In the genomic region with DNA sequence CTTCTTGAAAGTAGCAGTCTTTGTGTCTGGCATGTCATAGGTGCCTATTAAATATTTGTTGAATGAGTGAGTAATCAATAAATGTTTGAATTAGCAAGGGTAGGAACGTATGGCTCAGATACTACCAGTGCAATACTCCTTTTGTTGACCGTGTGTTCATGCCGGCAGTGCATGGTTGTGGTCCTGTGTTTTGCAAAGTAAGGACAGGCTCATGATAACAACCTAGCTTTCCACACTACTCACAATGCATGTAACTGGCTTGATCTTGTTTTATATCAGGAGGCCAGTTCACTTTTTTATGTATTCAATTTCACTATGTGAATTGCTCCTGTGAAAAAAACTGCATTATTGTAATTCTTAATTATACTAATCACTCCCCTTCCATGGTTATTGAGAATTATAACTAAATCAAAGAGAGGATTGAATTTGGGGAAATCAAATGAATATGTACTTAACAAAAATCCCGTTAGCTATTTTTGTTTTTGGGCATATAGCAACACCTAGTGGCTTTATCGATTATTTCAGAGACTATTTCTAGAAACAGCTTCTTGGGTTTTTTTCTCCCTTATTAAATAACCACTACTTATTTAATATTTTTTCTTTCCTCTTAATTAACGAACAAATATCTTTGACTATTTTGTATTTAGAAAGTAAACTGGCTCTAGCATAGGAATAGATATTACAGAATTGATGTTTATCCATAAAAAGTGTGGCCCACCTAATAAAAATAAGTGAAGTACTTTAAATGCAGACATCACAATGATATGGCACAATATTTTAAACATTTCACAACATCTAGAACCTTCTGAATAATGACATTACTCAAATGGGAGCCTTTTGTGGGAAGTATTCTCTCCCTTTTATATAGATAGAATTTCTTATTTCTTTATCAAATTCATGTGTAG, we compare ENCODE assay signal across 8 cellular contexts.
DNase-seq lines count a peak whose midpoint lies in the region; ATAC-seq and TF ChIP-seq lines count a peak whose summit lies in the region.

No MANE protein-coding gene starts in this region.

- H3K4me1 Mint-ChIP-seq in CD4-positive, alpha-beta memory T cell = peaks cover 0 to 7% (median under 1%) of the 10 kb centered on the region in 4 donors

- H3K4me3 ChIP-seq in CD4-positive, alpha-beta memory T cell (ENCODE audit: low read length in 2 of 2) = no peak overlapping the region
- no peak overlapping the region for H3K4me3 ChIP-seq in Karpas-422 (ENCODE audit: low read length)
- H3K4me3 ChIP-seq in body of pancreas = no peak overlapping the region

- no peaks in the 10 kb centered on the region for H4K20me1 ChIP-seq in Karpas-422 (ENCODE audit: insufficient read depth, low read depth, low read length)

- H3K36me3 Mint-ChIP-seq in CD4-positive, alpha-beta memory T cell = peaks cover 12 to 27% of the 10 kb centered on the region in 2 donors

- H3K9ac ChIP-seq in Karpas-422 (ENCODE audit: low read length) = no peak overlapping the region

- H3K27ac Mint-ChIP-seq in CD4-positive, alpha-beta memory T cell = no peak overlapping the region

- H2AFZ ChIP-seq in Karpas-422 (ENCODE audit: low read length) = no peak overlapping the region

- POLR2A ChIA-PET in CD4-positive, alpha-beta memory T cell (lab: Charles Lee; ENCODE audit: partially characterized antibody) = interaction anchor here (0.6 kb wide), 1 partner anchor 309 kb away, joined by 3 read pairs; no protein-coding TSS in a partner anchor

- H3K4me2 ChIP-seq in Karpas-422 (ENCODE audit: low read depth, low read length, poor library complexity, severe bottlenecking) = no peak overlapping the region

- H3K9me3 Mint-ChIP-seq in CD4-positive, alpha-beta memory T cell = no peaks in the 10 kb centered on the region

- intact Hi-C loops in CD4-positive, alpha-beta memory T cell (cut with micrococcal nuclease) = loop anchor here (1.0 to 5.0 kb wide), 6 partner anchors 51 to 505 kb away; no protein-coding TSS in a partner anchor
- intact Hi-C loops in body of pancreas (cut with DNase I) = no loop called here

- H3K9me3 ChIP-seq in CD4-positive, alpha-beta memory T cell (ENCODE audit: control insufficient read depth in 1 of 2, low read length in 2 of 2) = no peaks in the 10 kb centered on the region
- H3K9me3 ChIP-seq in Karpas-422 (ENCODE audit: low read length) = no peaks in the 10 kb centered on the region
- no peaks in the 10 kb centered on the region for H3K9me3 ChIP-seq in body of pancreas

- peak; percentile 18 to 61 (median 54) for TF ChIP-seq CTCF in body of pancreas (IDR thresholded peaks at IDR 0.05)

- CTCF ChIA-PET in CD4-positive, alpha-beta memory T cell (lab: Charles Lee; ENCODE audit: partially characterized antibody) = interaction anchor here (0.8 to 8.1 kb wide), 19 partner anchors 10 to 506 kb away, joined by 3 to 100 read pairs (median 4); no protein-coding TSS in a partner anchor

- no peaks in the 10 kb centered on the region for H3K9me2 ChIP-seq in Karpas-422 (replicated peaks; ENCODE audit: insufficient read depth, low read length)

- H3K4me1 ChIP-seq in CD4-positive, alpha-beta memory T cell (ENCODE audit: insufficient read depth, low read length) = no peaks in the 10 kb centered on the region
- H3K4me1 ChIP-seq in Karpas-422 (ENCODE audit: low read length) = peaks cover 45% of the 10 kb centered on the region
- H3K4me1 ChIP-seq in body of pancreas = peaks cover 4% of the 10 kb centered on the region

- ATAC-seq in body of pancreas (no peak), HG03108 (IDR thresholded peaks at IDR 0.05; ENCODE audit: unreplicated experiment) (no peak), GM19452 (IDR thresholded peaks at IDR 0.05; ENCODE audit: unreplicated experiment) (no peak), GM21447 (IDR thresholded peaks at IDR 0.05; ENCODE audit: unreplicated experiment) (no peak)

- WGBS in body of pancreas, 2 donors = 32% methylated on average over 6 of the region's 6 CpGs

- no peak for TF ChIP-seq POLR2A in body of pancreas (IDR thresholded peaks at IDR 0.05)

- H3K79me2 ChIP-seq in Karpas-422 (ENCODE audit: low read length) = peaks cover 45% of the 10 kb centered on the region

- no peak overlapping the region for H3K4me3 Mint-ChIP-seq in CD4-positive, alpha-beta memory T cell

- H3K27me3 Mint-ChIP-seq in CD4-positive, alpha-beta memory T cell = no peaks in the 10 kb centered on the region

- H3K27ac ChIP-seq in CD4-positive, alpha-beta memory T cell (ENCODE audit: low read depth, low read length) = no peak overlapping the region
- H3K27ac ChIP-seq in Karpas-422 (ENCODE audit: low read length) = no peak overlapping the region
- no peak overlapping the region for H3K27ac ChIP-seq in body of pancreas

- peak in 4 of 5 donors; percentile 13 to 28 (median 23) for DNase-seq in CD4-positive, alpha-beta memory T cell
- DNase-seq in Karpas-422 (peak; percentile 81), body of pancreas (no peak), medulla oblongata (ENCODE audit: extremely low spot score) (peak; percentile 66)
- DNase-seq in stimulated activated CD8-positive, alpha-beta memory T cell treated with anti-CD3 and anti-CD28 coated beads, Interleukin-4, amount 100 ng/mL, for 48 hours = no peak

- H3K36me3 ChIP-seq in CD4-positive, alpha-beta memory T cell (ENCODE audit: insufficient read depth, low read length) = no peaks in the 10 kb centered on the region
- H3K36me3 ChIP-seq in Karpas-422 (ENCODE audit: insufficient read depth, low read length) (no peaks in the 10 kb centered on the region; the same call in 1 of the 2 replicates), body of pancreas (replicated peaks in 1 of 2; ENCODE audit: insufficient read depth in 1 of 2, low read depth in 2 of 2) (no peaks in the 10 kb centered on the region)

- no peaks in the 10 kb centered on the region for H3K27me3 ChIP-seq in CD4-positive, alpha-beta memory T cell (ENCODE audit: insufficient read depth, low read length)
- H3K27me3 ChIP-seq in Karpas-422 (ENCODE audit: low read length) (no peaks in the 10 kb centered on the region), body of pancreas (no peaks in the 10 kb centered on the region)

Comparison
In these comparisons a context has a peak if more than half of its experiments do, and no peak if none do; other contexts are left out.
1. DNase-seq: peak in CD4-positive, alpha-beta memory T cell (4 of 5), Karpas-422 (single experiment) and medulla oblongata (single experiment); none in body of pancreas (0 of 4) and stimulated activated CD8-positive, alpha-beta memory T cell treated with anti-CD3 and anti-CD28 coated beads, Interleukin-4, amount 100 ng/mL, for 48 hours (single experiment).